In the genomic region with DNA sequence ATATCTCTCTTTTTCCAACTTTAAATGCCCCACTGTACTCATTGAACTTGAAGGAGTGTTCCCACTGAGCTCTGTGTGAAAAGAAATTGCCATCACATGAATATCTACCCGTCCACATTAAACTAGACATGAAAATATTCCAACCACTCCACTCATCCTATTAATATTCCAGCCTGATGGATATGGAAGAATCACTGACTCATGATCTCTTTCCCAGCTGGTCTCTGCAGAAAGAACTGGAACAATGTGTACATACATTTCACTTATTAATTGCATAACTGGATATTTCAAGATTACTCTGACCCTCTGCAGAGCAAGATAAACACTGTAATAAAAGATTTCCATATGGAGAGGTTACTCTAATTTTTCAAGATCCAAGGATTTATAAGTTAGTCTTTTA, we compare ENCODE assay signal across 18 cellular contexts.
"Had no signal": no experiment of that assay in that cellular context is flagged by ENCODE, and none has a peak within 500 bp of the region (broad histone marks: within the 10 kb centered on the region; RNA-seq: fewer than 3 reads in every experiment).

No MANE protein-coding gene starts in this region.

- H3K4me3 ChIP-seq: ovary, psoas muscle, right lobe of liver, testis, tibial artery had no signal

- ATAC-seq: left lobe of liver; naive thymus-derived CD8-positive, alpha-beta T cell; psoas muscle; right lobe of liver; stimulated activated memory B cell treated with anti-CD40 and anti-IgM and Interleukin-4, amounts not matched to agents 10 μg/mL and 1 μg/mL and 100 μg/mL, for 72 hours; stimulated activated naive CD8-positive, alpha-beta T cell treated with anti-CD3 and anti-CD28 coated beads, Interleukin-15, Interleukin-2, amounts not matched to agents 100 U/mL and 50 U/mL, for 24 hours had no signal

- DNase-seq: cerebellar nuclear complex; cortex of kidney; effector CD4-positive, alpha-beta T cell; kidney; naive thymus-derived CD8-positive, alpha-beta T cell; occipital lobe; ovary; posterior cingulate gyrus; psoas muscle; retina; right lobe of liver; stimulated activated CD4-positive, alpha-beta T cell treated with anti-CD3 and anti-CD28 coated beads, Interleukin-4, amount 100 ng/mL, for 4 hours; stimulated activated naive CD8-positive, alpha-beta T cell treated with anti-CD3 and anti-CD28 coated beads, Interleukin-15, Interleukin-2, amounts not matched to agents 100 U/mL and 50 U/mL, for 24 hours; substantia nigra; testis; tibial artery had no signal

- H3K27me3 ChIP-seq: ovary, right lobe of liver, testis, tibial artery had no signal

- H3K27ac ChIP-seq: ovary, psoas muscle, right lobe of liver, testis, tibial artery had no signal
